1 cellular context compared by ENCODE assay signal in genomic region chr1:6811587-6811986, GRCh38.
TF ChIP-seq lines count a peak whose summit lies in the region.

No MANE protein-coding gene starts in this region.

TF ChIP-seq in liver, 16 proteins besides CTCF, POLR2A, EP300 and RAD21:
- TF ChIP-seq ZBTB33 (IDR thresholded peaks at IDR 0.05) (no peak), EGR1 (IDR thresholded peaks at IDR 0.05; ENCODE audit: low read depth in 2 of 2) (no peak), YY1 (IDR thresholded peaks at IDR 0.05) (peak; percentile 49), NR2F2 (IDR thresholded peaks at IDR 0.05) (no peak), JUND (IDR thresholded peaks at IDR 0.05) (no peak), MAX (IDR thresholded peaks at IDR 0.05) (no peak), ATF3 (IDR thresholded peaks at IDR 0.05) (no peak)
